In genomic region chr6:128655978-128656498, GRCh38 we compare ENCODE assay signal across 8 cellular contexts.
A peak's percentile ranks its signal among the peaks of the same experiment; 100 is the strongest.
DNase-seq lines count a peak whose midpoint lies in the region; ATAC-seq, FAIRE-seq and TF ChIP-seq lines count a peak whose summit lies in the region.

No MANE protein-coding gene starts in this region.

- no peak for TF ChIP-seq EP300 in A549 (IDR thresholded peaks at IDR 0.05)

- H3K9me3 ChIP-seq in A549, result no peaks in the 10 kb centered on the region
- no peaks in the 10 kb centered on the region for H3K9me3 ChIP-seq in neuron (ENCODE audit: low read length)

- peak overlapping the region; percentile 24 to 59; a peak in 4 of 6 replicates for H3K27ac ChIP-seq in A549

- H3K4me1 ChIP-seq in A549 (peaks cover 14% of the 10 kb centered on the region; the same call in 2 of the 3 replicates), neuron (ENCODE audit: insufficient read depth, low read length) (peaks cover 3% of the 10 kb centered on the region)

- TF ChIP-seq RAD21 in A549 (conservative IDR thresholded peaks at IDR 0.05 in 1 of 2, IDR thresholded peaks at IDR 0.05 in 1 of 2), result no peak

- TF ChIP-seq POLR2A in A549 (IDR thresholded peaks at IDR 0.05; ENCODE audit: low read length), result no peak

- H3K4me3 ChIP-seq in A549 (no peak overlapping the region), neuron (ENCODE audit: low read length) (no peak overlapping the region)

- TF ChIP-seq CTCF in A549 (IDR thresholded peaks at IDR 0.05), result no peak

- intact Hi-C loops in activated T-helper 1 cell treated with anti-CD3 and anti-CD28 coated beads, Interleukin-12 subunit alpha, Interleukin-12 subunit beta, Interleukin-2, Interleukin-4 antibody, amounts not matched to agents 30 ng/mL and 10 ng/mL and 1 ng/mL, durations not matched to agents 14 hours and 24 hours and 36 hours (cut with micrococcal nuclease), result loop anchor here (1.0 to 10.0 kb wide), 7 partner anchors 57 to 1363 kb away; partner anchors contain the start of genes L3MBTL3 and PTPRK

- ATAC-seq in A549, result peak; percentile 84 to 87
- peak; percentile 58 for ATAC-seq in GM19025 (IDR thresholded peaks at IDR 0.05; ENCODE audit: low read depth, unreplicated experiment)
- ATAC-seq in HG03108 (IDR thresholded peaks at IDR 0.05; ENCODE audit: unreplicated experiment), result peak; percentile 78
- no peak for ATAC-seq in naive thymus-derived CD8-positive, alpha-beta T cell

- CTCF ChIA-PET in A549 (lab: Yijun Ruan, JAX), result interaction anchor here (0.5 kb wide), 1 partner anchor 919 kb away, joined by 3 read pairs; no protein-coding TSS in a partner anchor

- H3K27me3 ChIP-seq in neuron (ENCODE audit: insufficient read depth, low read length), result no peaks in the 10 kb centered on the region

- peak overlapping the region; percentile 25 for H3K27ac Mint-ChIP-seq in activated T-helper 1 cell treated with anti-CD3 and anti-CD28 coated beads, Interleukin-12 subunit alpha, Interleukin-12 subunit beta, Interleukin-2, Interleukin-4 antibody, amounts not matched to agents 30 ng/mL and 10 ng/mL and 1 ng/mL, durations not matched to agents 14 hours and 24 hours and 36 hours
- no peak overlapping the region for H3K27ac Mint-ChIP-seq in naive thymus-derived CD8-positive, alpha-beta T cell

- peak overlapping the region; percentile 13 for H2AFZ ChIP-seq in neuron (ENCODE audit: low read depth, low read length)

- FAIRE-seq in A549 (lab: Jason Lieb, UNC), result no peak

- H3K36me3 Mint-ChIP-seq in activated T-helper 1 cell treated with anti-CD3 and anti-CD28 coated beads, Interleukin-12 subunit alpha, Interleukin-12 subunit beta, Interleukin-2, Interleukin-4 antibody, amounts not matched to agents 30 ng/mL and 10 ng/mL and 1 ng/mL, durations not matched to agents 14 hours and 24 hours and 36 hours (ENCODE audit: low read depth), result no peaks in the 10 kb centered on the region
- H3K36me3 Mint-ChIP-seq in naive thymus-derived CD8-positive, alpha-beta T cell, result no peaks in the 10 kb centered on the region

- no peaks in the 10 kb centered on the region for H3K9me3 Mint-ChIP-seq in activated T-helper 1 cell treated with anti-CD3 and anti-CD28 coated beads, Interleukin-12 subunit alpha, Interleukin-12 subunit beta, Interleukin-2, Interleukin-4 antibody, amounts not matched to agents 30 ng/mL and 10 ng/mL and 1 ng/mL, durations not matched to agents 14 hours and 24 hours and 36 hours
- H3K9me3 Mint-ChIP-seq in naive thymus-derived CD8-positive, alpha-beta T cell, result peaks cover 0 to 4% (median 0%) of the 10 kb centered on the region in 9 donors

- no peaks in the 10 kb centered on the region for H3K4me1 Mint-ChIP-seq in activated T-helper 1 cell treated with anti-CD3 and anti-CD28 coated beads, Interleukin-12 subunit alpha, Interleukin-12 subunit beta, Interleukin-2, Interleukin-4 antibody, amounts not matched to agents 30 ng/mL and 10 ng/mL and 1 ng/mL, durations not matched to agents 14 hours and 24 hours and 36 hours (ENCODE audit: low read depth)
- H3K4me1 Mint-ChIP-seq in naive thymus-derived CD8-positive, alpha-beta T cell, result no peaks in the 10 kb centered on the region

- no peaks in the 10 kb centered on the region for H3K36me3 ChIP-seq in neuron (ENCODE audit: insufficient read depth, low read length)

- 0% methylated on average over 1 of the region's 1 CpG for WGBS in A549 (ENCODE audit: missing lambda C conversion rate)

- POLR2A ChIA-PET in A549 (lab: Yijun Ruan, JAX), result interaction anchor here (1.5 kb wide), 1 partner anchor 136 kb away, joined by 8 read pairs; the partner anchor contains the start of gene PTPRK
- POLR2A ChIA-PET in naive thymus-derived CD8-positive, alpha-beta T cell (lab: Charles Lee), result no interaction called here

- H3K4me2 ChIP-seq in A549, result peak overlapping the region; percentile 41

- DNase-seq in A549 (ENCODE audit: low read depth in 1 of 2, low spot score in 1 of 2), result peak; percentile 25 to 49
- no peak for DNase-seq in activated T-helper 1 cell treated with anti-CD3 and anti-CD28 coated beads, Interleukin-12 subunit alpha, Interleukin-12 subunit beta, Interleukin-2, Interleukin-4 antibody, amounts not matched to agents 30 ng/mL and 10 ng/mL and 1 ng/mL, durations not matched to agents 14 hours and 24 hours and 36 hours (ENCODE audit: low spot score)
- DNase-seq in naive thymus-derived CD8-positive, alpha-beta T cell, result no peak
- DNase-seq in NK-92 treated with Interleukin-12 subunit alpha and Interleukin-12 subunit beta, amount 100 ng/mL, for 24 hours (lab: John Stamatoyannopoulos, UW), result no peak
- DNase-seq in NCI-H2227 treated with DMSO at 0.1 percent for 48 hours (lab: John Stamatoyannopoulos, UW), result no peak

- no peaks in the 10 kb centered on the region for H3K27me3 Mint-ChIP-seq in activated T-helper 1 cell treated with anti-CD3 and anti-CD28 coated beads, Interleukin-12 subunit alpha, Interleukin-12 subunit beta, Interleukin-2, Interleukin-4 antibody, amounts not matched to agents 30 ng/mL and 10 ng/mL and 1 ng/mL, durations not matched to agents 14 hours and 24 hours and 36 hours (ENCODE audit: insufficient read depth)
- H3K27me3 Mint-ChIP-seq in naive thymus-derived CD8-positive, alpha-beta T cell, result peaks cover 0 to 6% (median 2%) of the 10 kb centered on the region in 5 donors

- H3K4me3 Mint-ChIP-seq in activated T-helper 1 cell treated with anti-CD3 and anti-CD28 coated beads, Interleukin-12 subunit alpha, Interleukin-12 subunit beta, Interleukin-2, Interleukin-4 antibody, amounts not matched to agents 30 ng/mL and 10 ng/mL and 1 ng/mL, durations not matched to agents 14 hours and 24 hours and 36 hours, result no peak overlapping the region
- no peak overlapping the region for H3K4me3 Mint-ChIP-seq in naive thymus-derived CD8-positive, alpha-beta T cell

TF ChIP-seq in A549, 52 proteins besides CTCF, POLR2A, EP300 and RAD21:
- peak; percentile 64; the same call in 1 of the 2 replicates for TF ChIP-seq JUNB (IDR thresholded peaks at IDR 0.05)
- peak; percentile 53; the same call in 1 of the 2 replicates for TF ChIP-seq GATA3 (IDR thresholded peaks at IDR 0.05; ENCODE audit: borderline replicate concordance)
- TF ChIP-seq FOSL2 (IDR thresholded peaks at IDR 0.05), result peak; percentile 21; the same call in 1 of the 2 replicates
- peak; percentile 86 for TF ChIP-seq FOSL2 (CRISPR knock-in tag; IDR thresholded peaks at IDR 0.05)
- no peak for TF ChIP-seq CHD4 (IDR thresholded peaks at IDR 0.05; ENCODE audit: borderline replicate concordance)
- TF ChIP-seq RCOR1 (IDR thresholded peaks at IDR 0.05; ENCODE audit: low read depth, low read length), result no peak
- no peak for TF ChIP-seq HOXB5 (CRISPR knock-in tag; IDR thresholded peaks at IDR 0.05)

Comparison
In these comparisons a context has a peak if more than half of its experiments do, and no peak if none do; other contexts are left out.
1. ATAC-seq: peak in A549 (2 of 2), GM19025 (single experiment) and HG03108 (single experiment); none in naive thymus-derived CD8-positive, alpha-beta T cell (0 of 2).
2. DNase-seq: peak in A549 (2 of 2); none in activated T-helper 1 cell treated with anti-CD3 and anti-CD28 coated beads, Interleukin-12 subunit alpha, Interleukin-12 subunit beta, Interleukin-2, Interleukin-4 antibody, amounts not matched to agents 30 ng/mL and 10 ng/mL and 1 ng/mL, durations not matched to agents 14 hours and 24 hours and 36 hours (single experiment), naive thymus-derived CD8-positive, alpha-beta T cell (0 of 10), NK-92 treated with Interleukin-12 subunit alpha and Interleukin-12 subunit beta, amount 100 ng/mL, for 24 hours (single experiment) and NCI-H2227 treated with DMSO at 0.1 percent for 48 hours (single experiment).